Comparison of ENCODE assay signal across 8 cellular contexts in genomic region chr12:57005980-57006808, GRCh38. TPM values are rescaled to one million over a fixed set of nuclear protein-coding genes. Genes with fewer than 3 reads are reported as not detected.
A peak's percentile ranks its signal among the peaks of the same experiment; 100 is the strongest.
DNase-seq lines count a peak whose midpoint lies in the region; ATAC-seq, FAIRE-seq and TF ChIP-seq lines count a peak whose summit lies in the region.

TSS of gene ZBTB39 (minus strand) at chr12:57006546. CDS start at chr12:57004917, 1,629 bp downstream.

- no peaks in the 10 kb centered on the region for H3K27me3 ChIP-seq in neuron (ENCODE audit: insufficient read depth, low read length)
- H3K27me3 ChIP-seq in thymus (ENCODE audit: control insufficient read depth, insufficient read depth), result no peaks in the 10 kb centered on the region

- ATAC-seq in HG03521 (IDR thresholded peaks at IDR 0.05; ENCODE audit: unreplicated experiment), result peak; percentile 73

- H3K4me3 ChIP-seq in fibroblast of villous mesenchyme (ENCODE audit: low read depth, low read length) (peak within 1 kb of the TSS; percentile 78), neuron (ENCODE audit: low read length) (peak within 1 kb of the TSS; percentile 97), thymus (ENCODE audit: low read length) (peak within 1 kb of the TSS; percentile 61)

- H3K36me3 ChIP-seq in neuron (ENCODE audit: insufficient read depth, low read length) (peaks cover 36% of the 10 kb centered on the region), thymus (ENCODE audit: control insufficient read depth, insufficient read depth) (peaks cover 27% of the 10 kb centered on the region)

- H3K27ac ChIP-seq in thymus (ENCODE audit: low read depth), result no peak within 1 kb of the TSS

- under 1% methylated on average over 94 of the region's 94 CpGs for WGBS in thymus

- peak in 12 of 14 donors; percentile 19 to 82 (median 40) for DNase-seq in C1 segment of cervical spinal cord (lab: John Stamatoyannopoulos, UW)
- peak; percentile 83 for DNase-seq in GM19239 (ENCODE audit: insufficient read length, low spot score)
- DNase-seq in activated effector memory CD4-positive, alpha-beta T cell treated with Interleukin-2 at 50 U/mL for 16 hours, result peak; percentile 61
- peak; percentile 53 for DNase-seq in fibroblast of villous mesenchyme (ENCODE audit: low read depth)

- peaks cover 18% of the 10 kb centered on the region for H3K4me1 ChIP-seq in neuron (ENCODE audit: insufficient read depth, low read length)
- peaks cover 8% of the 10 kb centered on the region for H3K4me1 ChIP-seq in thymus (ENCODE audit: control insufficient read depth, insufficient read depth, low read length)

- no peak for FAIRE-seq in GM19239 (lab: Jason Lieb, UNC)

- peak within 1 kb of the TSS; percentile 80 for H2AFZ ChIP-seq in neuron (ENCODE audit: low read depth, low read length)

- no peaks in the 10 kb centered on the region for H3K9me3 ChIP-seq in neuron (ENCODE audit: low read length)
- no peaks in the 10 kb centered on the region for H3K9me3 ChIP-seq in thymus (ENCODE audit: control insufficient read depth)

- TF ChIP-seq CTCF in fibroblast of villous mesenchyme (IDR thresholded peaks at IDR 0.05; ENCODE audit: insufficient read depth, low read depth, low read length), result peak; percentile 43

TF ChIP-seq in PFSK-1, 5 proteins besides CTCF, POLR2A, EP300 and RAD21:
- TF ChIP-seq FOXP2 (optimal IDR thresholded peaks at IDR 0.05; ENCODE audit: borderline replicate concordance, extremely low read depth, extremely low read length, insufficient read depth) (peak; percentile 40), TAF1 (IDR thresholded peaks at IDR 0.05; ENCODE audit: borderline replicate concordance, insufficient read depth, low read length) (0 out of 2 replicates have a peak, but pooled peaks have one; percentile 22), POLR2AphosphoS5 (IDR thresholded peaks at IDR 0.05; ENCODE audit: low read depth, low read length) (no peak)
TF ChIP-seq in PFSK-1: peak in this region for 2.

RNA-seq across cellular contexts. Expression of gene ZBTB39, which starts in this region (rescaled TPM):
- 6.8 TPM for polyA plus RNA-seq in PFSK-1 (2012; ENCODE audit: insufficient read length, low read depth)
- 4.8 and 6.9 TPM in 2 replicates for total RNA-seq in fibroblast of villous mesenchyme
- 3.0 TPM for polyA plus RNA-seq in thymus
